Comparison of ENCODE assay signal across 1 cellular context in the genomic region with DNA sequence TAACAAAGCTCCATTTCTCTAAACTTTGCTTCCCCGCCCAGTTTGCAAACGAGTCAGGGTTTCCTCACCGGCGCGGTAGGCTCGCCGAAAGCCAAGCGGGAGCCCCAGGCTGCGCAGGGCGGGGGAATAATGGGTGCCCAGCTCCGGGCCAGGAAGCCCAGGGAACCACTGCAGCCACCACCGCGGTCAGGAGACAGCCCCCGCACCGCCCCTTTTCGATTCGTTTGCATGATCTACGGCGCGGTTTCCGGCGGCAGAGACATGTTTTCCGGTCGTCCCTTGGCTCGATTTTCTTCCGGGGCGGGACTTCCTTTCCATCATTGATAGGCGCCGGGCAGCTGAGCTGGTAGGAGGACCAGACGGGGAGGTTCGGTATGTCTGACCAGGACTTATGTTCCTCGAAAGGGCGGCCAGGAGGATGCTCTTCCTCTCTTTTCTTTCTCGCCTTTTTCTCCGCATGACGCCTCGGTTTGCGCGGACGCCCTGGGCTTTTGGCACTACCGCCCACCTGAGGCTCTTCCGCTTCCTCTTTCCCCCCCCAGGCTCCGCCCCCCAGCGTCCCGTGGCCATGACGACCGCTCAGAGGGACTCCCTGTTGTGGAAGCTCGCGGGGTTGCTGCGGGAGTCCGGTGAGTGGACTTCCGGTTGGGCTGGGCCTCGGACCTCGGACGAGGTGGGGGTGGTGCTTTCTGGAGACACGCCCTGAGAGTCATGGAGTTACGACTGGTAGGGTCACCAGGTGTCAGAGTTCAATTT.
A peak's percentile ranks its signal among the peaks of the same experiment; 100 is the strongest.
TF ChIP-seq lines count a peak whose summit lies in the region.

A gene with protein sequence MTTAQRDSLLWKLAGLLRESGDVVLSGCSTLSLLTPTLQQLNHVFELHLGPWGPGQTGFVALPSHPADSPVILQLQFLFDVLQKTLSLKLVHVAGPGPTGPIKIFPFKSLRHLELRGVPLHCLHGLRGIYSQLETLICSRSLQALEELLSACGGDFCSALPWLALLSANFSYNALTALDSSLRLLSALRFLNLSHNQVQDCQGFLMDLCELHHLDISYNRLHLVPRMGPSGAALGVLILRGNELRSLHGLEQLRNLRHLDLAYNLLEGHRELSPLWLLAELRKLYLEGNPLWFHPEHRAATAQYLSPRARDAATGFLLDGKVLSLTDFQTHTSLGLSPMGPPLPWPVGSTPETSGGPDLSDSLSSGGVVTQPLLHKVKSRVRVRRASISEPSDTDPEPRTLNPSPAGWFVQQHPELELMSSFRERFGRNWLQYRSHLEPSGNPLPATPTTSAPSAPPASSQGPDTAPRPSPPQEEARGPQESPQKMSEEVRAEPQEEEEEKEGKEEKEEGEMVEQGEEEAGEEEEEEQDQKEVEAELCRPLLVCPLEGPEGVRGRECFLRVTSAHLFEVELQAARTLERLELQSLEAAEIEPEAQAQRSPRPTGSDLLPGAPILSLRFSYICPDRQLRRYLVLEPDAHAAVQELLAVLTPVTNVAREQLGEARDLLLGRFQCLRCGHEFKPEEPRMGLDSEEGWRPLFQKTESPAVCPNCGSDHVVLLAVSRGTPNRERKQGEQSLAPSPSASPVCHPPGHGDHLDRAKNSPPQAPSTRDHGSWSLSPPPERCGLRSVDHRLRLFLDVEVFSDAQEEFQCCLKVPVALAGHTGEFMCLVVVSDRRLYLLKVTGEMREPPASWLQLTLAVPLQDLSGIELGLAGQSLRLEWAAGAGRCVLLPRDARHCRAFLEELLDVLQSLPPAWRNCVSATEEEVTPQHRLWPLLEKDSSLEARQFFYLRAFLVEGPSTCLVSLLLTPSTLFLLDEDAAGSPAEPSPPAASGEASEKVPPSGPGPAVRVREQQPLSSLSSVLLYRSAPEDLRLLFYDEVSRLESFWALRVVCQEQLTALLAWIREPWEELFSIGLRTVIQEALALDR (plus strand): TSS at position 306 of the 756 bp plus-strand sequence. CDS start 263 bp downstream, at position 569.

TF ChIP-seq in HepG2, 621 proteins besides CTCF, POLR2A, EP300 and RAD21 (continued from another document and continues in another):
- TF ChIP-seq, protein P1, sequence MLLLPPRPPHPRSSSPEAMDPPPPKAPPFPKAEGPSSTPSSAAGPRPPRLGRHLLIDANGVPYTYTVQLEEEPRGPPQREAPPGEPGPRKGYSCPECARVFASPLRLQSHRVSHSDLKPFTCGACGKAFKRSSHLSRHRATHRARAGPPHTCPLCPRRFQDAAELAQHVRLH (CRISPR knock-in tag; IDR thresholded peaks at IDR 0.05; ENCODE audit: borderline replicate concordance, low read depth) = peak; percentile 88
- TF ChIP-seq WIZ (CRISPR knock-in tag; IDR thresholded peaks at IDR 0.05) (peak; percentile 73; the same call in 1 of the 2 replicates), ZNF20 (CRISPR knock-in tag; IDR thresholded peaks at IDR 0.05) (no peak; the same call in 1 of the 2 replicates), SMARCE1 (IDR thresholded peaks at IDR 0.05; ENCODE audit: borderline replicate concordance) (no peak), RARG (CRISPR knock-in tag; IDR thresholded peaks at IDR 0.05; ENCODE audit: low read depth) (peak; percentile 47; the same call in 1 of the 2 replicates), DNMT1 (CRISPR knock-in tag; IDR thresholded peaks at IDR 0.05) (0 out of 2 replicates have a peak, but pooled peaks have one; percentile 28), ZNF724P (CRISPR knock-in tag; IDR thresholded peaks at IDR 0.05; ENCODE audit: borderline replicate concordance) (0 out of 2 replicates have a peak, but pooled peaks have one; percentile 16), NBN (conservative IDR thresholded peaks at IDR 0.05) (no peak), EED (CRISPR knock-in tag; IDR thresholded peaks at IDR 0.05) (0 out of 2 replicates have a peak, but pooled peaks have one; percentile 15), PHF8 (CRISPR knock-in tag; IDR thresholded peaks at IDR 0.05) (peak; percentile 87), ZNF891 (CRISPR knock-in tag; IDR thresholded peaks at IDR 0.05) (0 out of 2 replicates have a peak, but pooled peaks have one; percentile 58), MED1 (CRISPR knock-in tag; IDR thresholded peaks at IDR 0.05) (peak; percentile 68; the same call in 1 of the 2 replicates), ZNF101 (CRISPR knock-in tag; IDR thresholded peaks at IDR 0.05; ENCODE audit: borderline replicate concordance, low read depth) (no peak), ZNF260 (CRISPR knock-in tag; IDR thresholded peaks at IDR 0.05; ENCODE audit: borderline replicate concordance, low read depth) (no peak), CBX5 (CRISPR knock-in tag; IDR thresholded peaks at IDR 0.05; ENCODE audit: borderline replicate concordance) (peak; percentile 21; the same call in 1 of the 2 replicates), AKAP8 (CRISPR knock-in tag; IDR thresholded peaks at IDR 0.05) (no peak), HOXA9 (CRISPR knock-in tag; IDR thresholded peaks at IDR 0.05; ENCODE audit: borderline replicate concordance) (no peak), NCOA1 (CRISPR knock-in tag; IDR thresholded peaks at IDR 0.05) (no peak), ZNF136 (CRISPR knock-in tag; IDR thresholded peaks at IDR 0.05; ENCODE audit: low read depth) (0 out of 2 replicates have a peak, but pooled peaks have one; percentile 64), ZNF562 (CRISPR knock-in tag; IDR thresholded peaks at IDR 0.05; ENCODE audit: borderline replicate concordance) (no peak), ZNF430 (CRISPR knock-in tag; IDR thresholded peaks at IDR 0.05) (peak; percentile 96), ZNF605 (CRISPR knock-in tag; IDR thresholded peaks at IDR 0.05) (peak; percentile 98), ZC3H4 (CRISPR knock-in tag; IDR thresholded peaks at IDR 0.05; ENCODE audit: borderline replicate concordance) (no peak), ZBTB42 (CRISPR knock-in tag; IDR thresholded peaks at IDR 0.05) (no peak), KMT2A (CRISPR knock-in tag; IDR thresholded peaks at IDR 0.05) (peak; percentile 84), ZNF607 (CRISPR knock-in tag; IDR thresholded peaks at IDR 0.05; ENCODE audit: borderline replicate concordance) (peak; percentile 83), HHEX (CRISPR knock-in tag; IDR thresholded peaks at IDR 0.05) (no peak), ZZZ3 (CRISPR knock-in tag; IDR thresholded peaks at IDR 0.05; ENCODE audit: borderline replicate concordance) (0 out of 2 replicates have a peak, but pooled peaks have one; percentile 32), MATR3 (CRISPR knock-in tag; IDR thresholded peaks at IDR 0.05) (no peak), BHLHE40 (IDR thresholded peaks at IDR 0.05; ENCODE audit: low read length) (0 out of 2 replicates have a peak, but pooled peaks have one; percentile 21), TP53 (CRISPR knock-in tag; conservative IDR thresholded peaks at IDR 0.05) (no peak), ZNF33A (CRISPR knock-in tag; IDR thresholded peaks at IDR 0.05; ENCODE audit: borderline replicate concordance) (no peak), HOXA7 (CRISPR knock-in tag; IDR thresholded peaks at IDR 0.05) (no peak), ETV6 (CRISPR knock-in tag; conservative IDR thresholded peaks at IDR 0.05) (peak; percentile 75; the same call in 1 of the 2 replicates)
- TF ChIP-seq, protein P2, sequence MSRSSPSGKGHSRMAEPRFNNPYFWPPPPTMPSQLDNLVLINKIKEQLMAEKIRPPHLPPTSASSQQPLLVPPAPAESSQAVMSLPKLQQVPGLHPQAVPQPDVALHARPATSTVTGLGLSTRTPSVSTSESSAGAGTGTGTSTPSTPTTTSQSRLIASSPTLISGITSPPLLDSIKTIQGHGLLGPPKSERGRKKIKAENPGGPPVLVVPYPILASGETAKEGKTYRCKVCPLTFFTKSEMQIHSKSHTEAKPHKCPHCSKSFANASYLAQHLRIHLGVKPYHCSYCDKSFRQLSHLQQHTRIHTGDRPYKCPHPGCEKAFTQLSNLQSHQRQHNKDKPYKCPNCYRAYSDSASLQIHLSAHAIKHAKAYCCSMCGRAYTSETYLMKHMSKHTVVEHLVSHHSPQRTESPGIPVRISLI (CRISPR knock-in tag; IDR thresholded peaks at IDR 0.05; ENCODE audit: borderline replicate concordance) = peak; percentile 70; the same call in 1 of the 2 replicates
- TF ChIP-seq, protein P3, sequence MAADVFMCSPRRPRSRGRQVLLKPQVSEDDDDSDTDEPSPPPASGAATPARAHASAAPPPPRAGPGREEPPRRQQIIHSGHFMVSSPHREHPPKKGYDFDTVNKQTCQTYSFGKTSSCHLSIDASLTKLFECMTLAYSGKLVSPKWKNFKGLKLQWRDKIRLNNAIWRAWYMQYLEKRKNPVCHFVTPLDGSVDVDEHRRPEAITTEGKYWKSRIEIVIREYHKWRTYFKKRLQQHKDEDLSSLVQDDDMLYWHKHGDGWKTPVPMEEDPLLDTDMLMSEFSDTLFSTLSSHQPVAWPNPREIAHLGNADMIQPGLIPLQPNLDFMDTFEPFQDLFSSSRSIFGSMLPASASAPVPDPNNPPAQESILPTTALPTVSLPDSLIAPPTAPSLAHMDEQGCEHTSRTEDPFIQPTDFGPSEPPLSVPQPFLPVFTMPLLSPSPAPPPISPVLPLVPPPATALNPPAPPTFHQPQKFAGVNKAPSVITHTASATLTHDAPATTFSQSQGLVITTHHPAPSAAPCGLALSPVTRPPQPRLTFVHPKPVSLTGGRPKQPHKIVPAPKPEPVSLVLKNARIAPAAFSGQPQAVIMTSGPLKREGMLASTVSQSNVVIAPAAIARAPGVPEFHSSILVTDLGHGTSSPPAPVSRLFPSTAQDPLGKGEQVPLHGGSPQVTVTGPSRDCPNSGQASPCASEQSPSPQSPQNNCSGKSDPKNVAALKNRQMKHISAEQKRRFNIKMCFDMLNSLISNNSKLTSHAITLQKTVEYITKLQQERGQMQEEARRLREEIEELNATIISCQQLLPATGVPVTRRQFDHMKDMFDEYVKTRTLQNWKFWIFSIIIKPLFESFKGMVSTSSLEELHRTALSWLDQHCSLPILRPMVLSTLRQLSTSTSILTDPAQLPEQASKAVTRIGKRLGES (CRISPR knock-in tag; IDR thresholded peaks at IDR 0.05; ENCODE audit: borderline replicate concordance) = no peak
- TF ChIP-seq, protein P4, sequence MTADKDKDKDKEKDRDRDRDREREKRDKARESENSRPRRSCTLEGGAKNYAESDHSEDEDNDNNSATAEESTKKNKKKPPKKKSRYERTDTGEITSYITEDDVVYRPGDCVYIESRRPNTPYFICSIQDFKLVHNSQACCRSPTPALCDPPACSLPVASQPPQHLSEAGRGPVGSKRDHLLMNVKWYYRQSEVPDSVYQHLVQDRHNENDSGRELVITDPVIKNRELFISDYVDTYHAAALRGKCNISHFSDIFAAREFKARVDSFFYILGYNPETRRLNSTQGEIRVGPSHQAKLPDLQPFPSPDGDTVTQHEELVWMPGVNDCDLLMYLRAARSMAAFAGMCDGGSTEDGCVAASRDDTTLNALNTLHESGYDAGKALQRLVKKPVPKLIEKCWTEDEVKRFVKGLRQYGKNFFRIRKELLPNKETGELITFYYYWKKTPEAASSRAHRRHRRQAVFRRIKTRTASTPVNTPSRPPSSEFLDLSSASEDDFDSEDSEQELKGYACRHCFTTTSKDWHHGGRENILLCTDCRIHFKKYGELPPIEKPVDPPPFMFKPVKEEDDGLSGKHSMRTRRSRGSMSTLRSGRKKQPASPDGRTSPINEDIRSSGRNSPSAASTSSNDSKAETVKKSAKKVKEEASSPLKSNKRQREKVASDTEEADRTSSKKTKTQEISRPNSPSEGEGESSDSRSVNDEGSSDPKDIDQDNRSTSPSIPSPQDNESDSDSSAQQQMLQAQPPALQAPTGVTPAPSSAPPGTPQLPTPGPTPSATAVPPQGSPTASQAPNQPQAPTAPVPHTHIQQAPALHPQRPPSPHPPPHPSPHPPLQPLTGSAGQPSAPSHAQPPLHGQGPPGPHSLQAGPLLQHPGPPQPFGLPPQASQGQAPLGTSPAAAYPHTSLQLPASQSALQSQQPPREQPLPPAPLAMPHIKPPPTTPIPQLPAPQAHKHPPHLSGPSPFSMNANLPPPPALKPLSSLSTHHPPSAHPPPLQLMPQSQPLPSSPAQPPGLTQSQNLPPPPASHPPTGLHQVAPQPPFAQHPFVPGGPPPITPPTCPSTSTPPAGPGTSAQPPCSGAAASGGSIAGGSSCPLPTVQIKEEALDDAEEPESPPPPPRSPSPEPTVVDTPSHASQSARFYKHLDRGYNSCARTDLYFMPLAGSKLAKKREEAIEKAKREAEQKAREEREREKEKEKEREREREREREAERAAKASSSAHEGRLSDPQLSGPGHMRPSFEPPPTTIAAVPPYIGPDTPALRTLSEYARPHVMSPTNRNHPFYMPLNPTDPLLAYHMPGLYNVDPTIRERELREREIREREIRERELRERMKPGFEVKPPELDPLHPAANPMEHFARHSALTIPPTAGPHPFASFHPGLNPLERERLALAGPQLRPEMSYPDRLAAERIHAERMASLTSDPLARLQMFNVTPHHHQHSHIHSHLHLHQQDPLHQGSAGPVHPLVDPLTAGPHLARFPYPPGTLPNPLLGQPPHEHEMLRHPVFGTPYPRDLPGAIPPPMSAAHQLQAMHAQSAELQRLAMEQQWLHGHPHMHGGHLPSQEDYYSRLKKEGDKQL (CRISPR knock-in tag; IDR thresholded peaks at IDR 0.05; ENCODE audit: low read depth) = peak; percentile 38
- TF ChIP-seq, protein P5, sequence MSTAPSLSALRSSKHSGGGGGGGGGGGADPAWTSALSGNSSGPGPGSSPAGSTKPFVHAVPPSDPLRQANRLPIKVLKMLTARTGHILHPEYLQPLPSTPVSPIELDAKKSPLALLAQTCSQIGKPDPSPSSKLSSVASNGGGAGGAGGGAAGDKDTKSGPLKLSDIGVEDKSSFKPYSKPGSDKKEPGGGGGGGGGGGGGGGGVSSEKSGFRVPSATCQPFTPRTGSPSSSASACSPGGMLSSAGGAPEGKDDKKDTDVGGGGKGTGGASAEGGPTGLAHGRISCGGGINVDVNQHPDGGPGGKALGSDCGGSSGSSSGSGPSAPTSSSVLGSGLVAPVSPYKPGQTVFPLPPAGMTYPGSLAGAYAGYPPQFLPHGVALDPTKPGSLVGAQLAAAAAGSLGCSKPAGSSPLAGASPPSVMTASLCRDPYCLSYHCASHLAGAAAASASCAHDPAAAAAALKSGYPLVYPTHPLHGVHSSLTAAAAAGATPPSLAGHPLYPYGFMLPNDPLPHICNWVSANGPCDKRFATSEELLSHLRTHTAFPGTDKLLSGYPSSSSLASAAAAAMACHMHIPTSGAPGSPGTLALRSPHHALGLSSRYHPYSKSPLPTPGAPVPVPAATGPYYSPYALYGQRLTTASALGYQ (CRISPR knock-in tag; IDR thresholded peaks at IDR 0.05) = no peak
- TF ChIP-seq, protein P6, sequence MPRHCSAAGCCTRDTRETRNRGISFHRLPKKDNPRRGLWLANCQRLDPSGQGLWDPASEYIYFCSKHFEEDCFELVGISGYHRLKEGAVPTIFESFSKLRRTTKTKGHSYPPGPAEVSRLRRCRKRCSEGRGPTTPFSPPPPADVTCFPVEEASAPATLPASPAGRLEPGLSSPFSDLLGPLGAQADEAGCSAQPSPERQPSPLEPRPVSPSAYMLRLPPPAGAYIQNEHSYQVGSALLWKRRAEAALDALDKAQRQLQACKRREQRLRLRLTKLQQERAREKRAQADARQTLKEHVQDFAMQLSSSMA (CRISPR knock-in tag; IDR thresholded peaks at IDR 0.05) = no peak
- TF ChIP-seq, protein P7, sequence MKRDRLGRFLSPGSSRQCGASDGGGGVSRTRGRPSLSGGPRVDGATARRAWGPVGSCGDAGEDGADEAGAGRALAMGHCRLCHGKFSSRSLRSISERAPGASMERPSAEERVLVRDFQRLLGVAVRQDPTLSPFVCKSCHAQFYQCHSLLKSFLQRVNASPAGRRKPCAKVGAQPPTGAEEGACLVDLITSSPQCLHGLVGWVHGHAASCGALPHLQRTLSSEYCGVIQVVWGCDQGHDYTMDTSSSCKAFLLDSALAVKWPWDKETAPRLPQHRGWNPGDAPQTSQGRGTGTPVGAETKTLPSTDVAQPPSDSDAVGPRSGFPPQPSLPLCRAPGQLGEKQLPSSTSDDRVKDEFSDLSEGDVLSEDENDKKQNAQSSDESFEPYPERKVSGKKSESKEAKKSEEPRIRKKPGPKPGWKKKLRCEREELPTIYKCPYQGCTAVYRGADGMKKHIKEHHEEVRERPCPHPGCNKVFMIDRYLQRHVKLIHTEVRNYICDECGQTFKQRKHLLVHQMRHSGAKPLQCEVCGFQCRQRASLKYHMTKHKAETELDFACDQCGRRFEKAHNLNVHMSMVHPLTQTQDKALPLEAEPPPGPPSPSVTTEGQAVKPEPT (CRISPR knock-in tag; IDR thresholded peaks at IDR 0.05; ENCODE audit: low read depth) = peak; percentile 82; the same call in 1 of the 2 replicates
